Comparison of ENCODE assay signal across 23 cellular contexts in the genomic region with DNA sequence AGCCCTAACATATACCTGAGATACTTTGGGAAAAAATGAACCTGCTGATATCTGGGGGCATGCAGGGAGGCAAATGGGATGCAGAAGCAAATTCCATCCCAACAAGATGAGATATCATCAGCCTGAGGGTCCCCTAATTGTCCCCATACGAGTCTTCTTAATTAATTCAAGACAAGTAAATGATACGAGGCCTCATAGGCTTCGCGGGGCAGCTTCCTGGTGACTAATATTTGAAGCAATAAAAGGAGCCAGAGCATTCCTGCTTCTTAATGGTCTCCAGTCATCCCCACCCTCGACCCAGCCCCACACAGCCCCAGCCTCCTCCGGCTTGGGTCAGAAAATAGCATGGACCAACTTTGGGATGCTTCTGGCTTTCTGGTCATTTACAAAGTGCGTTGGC.
"Had no signal": no experiment of that assay in that cellular context is flagged by ENCODE, and none has a peak within 500 bp of the region (broad histone marks: within the 10 kb centered on the region; RNA-seq: fewer than 3 reads in every experiment).

No MANE protein-coding gene starts in this region.

- H3K27me3 ChIP-seq: body of pancreas, breast epithelium had no signal

- H3K4me3 Mint-ChIP-seq: activated CD4-positive, alpha-beta T cell treated with anti-CD3 and anti-CD28 coated beads, Interleukin-2, amount 10 ng/mL, durations not matched to agents 7 days and 5 days; activated CD8-positive, alpha-beta T cell treated with anti-CD3 and anti-CD28 coated beads, Interleukin-2, amount 10 ng/mL, durations not matched to agents 7 days and 5 days; activated naive CD4-positive, alpha-beta T cell treated with anti-CD3 and anti-CD28 coated beads, Interleukin-2, amount 50 U/mL, for 24 hours; activated naive CD8-positive, alpha-beta T cell treated with anti-CD3 and anti-CD28 coated beads, Interleukin-2, amount 10 ng/mL, durations not matched to agents 7 days and 5 days; activated T-cell treated with anti-CD3 and anti-CD28 coated beads, Interleukin-2, amount 50 U/mL, for 24 hours; T-helper 1 cell treated with Interleukin-12 subunit alpha and Interleukin-12 subunit beta and Interleukin-4 antibody, amounts not matched to agents 30 μg/mL and 1 μg/mL, for 36 hours; T-helper 2 cell treated with Interferon-gamma antibody and Interleukin-4, amounts not matched to agents 5 μg/mL and 100 μg/mL, for 36 hours had no signal

- H3K4me3 ChIP-seq: body of pancreas, breast epithelium had no signal

- H3K4me1 ChIP-seq: body of pancreas, breast epithelium had no signal

- H3K27ac Mint-ChIP-seq: activated CD4-positive, alpha-beta T cell treated with anti-CD3 and anti-CD28 coated beads, Interleukin-2, amount 10 ng/mL, durations not matched to agents 7 days and 5 days; activated CD8-positive, alpha-beta T cell treated with anti-CD3 and anti-CD28 coated beads, Interleukin-2, amount 10 ng/mL, durations not matched to agents 7 days and 5 days; activated naive CD4-positive, alpha-beta T cell treated with anti-CD3 and anti-CD28 coated beads, Interleukin-2, amount 50 U/mL, for 24 hours; activated naive CD8-positive, alpha-beta T cell treated with anti-CD3 and anti-CD28 coated beads, Interleukin-2, amount 10 ng/mL, durations not matched to agents 7 days and 5 days; activated T-cell treated with anti-CD3 and anti-CD28 coated beads, Interleukin-2, amount 50 U/mL, for 24 hours; activated T-helper 2 cell treated with anti-CD3 and anti-CD28 coated beads, Interferon-gamma antibody, Interleukin-2, Interleukin-4, amounts not matched to agents 10 μg/mL and 5 μg/mL and 100 μg/mL, durations not matched to agents 14 hours and 24 hours and 36 hours; T-helper 1 cell treated with Interleukin-12 subunit alpha and Interleukin-12 subunit beta and Interleukin-4 antibody, amounts not matched to agents 30 μg/mL and 1 μg/mL, for 36 hours; T-helper 2 cell treated with Interferon-gamma antibody and Interleukin-4, amounts not matched to agents 5 μg/mL and 100 μg/mL, for 36 hours had no signal

- H3K9me3 ChIP-seq: body of pancreas, breast epithelium had no signal

- H3K9me3 Mint-ChIP-seq: activated naive CD8-positive, alpha-beta T cell treated with anti-CD3 and anti-CD28 coated beads, Interleukin-2, amount 10 ng/mL, durations not matched to agents 7 days and 5 days; activated T-helper 2 cell treated with anti-CD3 and anti-CD28 coated beads, Interferon-gamma antibody, Interleukin-2, Interleukin-4, amounts not matched to agents 10 μg/mL and 5 μg/mL and 100 μg/mL, durations not matched to agents 14 hours and 24 hours and 36 hours; T-helper 1 cell treated with Interleukin-12 subunit alpha and Interleukin-12 subunit beta and Interleukin-4 antibody, amounts not matched to agents 30 μg/mL and 1 μg/mL, for 36 hours; T-helper 2 cell treated with Interferon-gamma antibody and Interleukin-4, amounts not matched to agents 5 μg/mL and 100 μg/mL, for 36 hours had no signal

- H3K36me3 Mint-ChIP-seq: activated naive CD8-positive, alpha-beta T cell treated with anti-CD3 and anti-CD28 coated beads, Interleukin-2, amount 10 ng/mL, durations not matched to agents 7 days and 5 days had no signal

- DNase-seq: activated CD4-positive, alpha-beta T cell treated with anti-CD3 and anti-CD28 coated beads, Interleukin-2, amount 10 ng/mL, durations not matched to agents 7 days and 5 days; activated CD4-positive, alpha-beta T cell treated with anti-CD3 and anti-CD28 coated beads, Interleukin-2, amount 50 U/mL, for 48 hours; activated CD8-positive, alpha-beta T cell treated with anti-CD3 and anti-CD28 coated beads, Interleukin-2, amount 10 ng/mL, durations not matched to agents 7 days and 5 days; activated gamma-delta T cell; activated naive CD4-positive, alpha-beta T cell treated with Interleukin-2 at 50 U/mL for 16 hours; activated naive CD8-positive, alpha-beta T cell treated with anti-CD3 and anti-CD28 coated beads, Interleukin-2, amount 10 ng/mL, durations not matched to agents 7 days and 5 days; activated T-cell treated with anti-CD3 and anti-CD28 coated beads, Interleukin-2, amount 50 U/mL, for 24 hours; body of pancreas; caudate nucleus; cerebellar nuclear complex; NCI-H1092 treated with DMSO at 0.1 percent for 48 hours; NCI-H1417 treated with DMSO at 0.1 percent for 48 hours; NCI-H187 treated with DMSO at 0.1 percent for 48 hours; NCI-H2081 treated with DMSO at 0.1 percent for 48 hours; NCI-H226; NCI-H748 treated with DMSO at 0.1 percent for 48 hours; NK-92 treated with Interleukin-12 subunit alpha and Interleukin-12 subunit beta, amount 100 ng/mL, for 24 hours; Right ventricle myocardium superior had no signal

- H3K27ac ChIP-seq: body of pancreas, breast epithelium had no signal

- H3K36me3 ChIP-seq: breast epithelium had no signal

- ATAC-seq: activated CD8-positive, alpha-beta T cell treated with anti-CD3 and anti-CD28 coated beads, Interleukin-2, amount 10 ng/mL, durations not matched to agents 7 days and 5 days; body of pancreas had no signal

- H3K27me3 Mint-ChIP-seq: activated CD4-positive, alpha-beta T cell treated with anti-CD3 and anti-CD28 coated beads, Interleukin-2, amount 10 ng/mL, durations not matched to agents 7 days and 5 days had no signal
